10 cellular contexts compared by ENCODE assay signal in the genomic region with DNA sequence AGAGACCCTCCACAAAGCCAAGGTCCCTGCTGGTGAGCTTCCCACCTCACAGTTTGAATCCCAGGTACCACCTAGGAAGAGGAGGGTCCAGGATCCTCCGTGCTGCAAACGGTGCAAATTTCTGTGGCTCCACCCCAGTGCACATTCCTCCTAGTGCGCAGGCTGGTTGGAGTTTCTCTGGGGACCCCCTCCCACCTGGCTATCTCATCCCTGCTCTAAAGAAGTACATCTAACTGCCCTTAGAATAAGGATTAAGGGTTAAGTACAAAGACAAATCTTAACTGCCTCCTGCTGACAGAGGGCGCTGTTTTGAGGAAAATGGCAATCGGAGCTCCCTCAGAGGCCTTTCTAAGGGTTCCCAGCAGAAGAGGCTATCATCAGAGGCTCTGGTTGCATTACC.
DNase-seq lines count a peak whose midpoint lies in the region; ATAC-seq, FAIRE-seq and TF ChIP-seq lines count a peak whose summit lies in the region.
"Had no signal": no experiment of that assay in that cellular context is flagged by ENCODE, and none has a peak within 500 bp of the region (broad histone marks: within the 10 kb centered on the region; RNA-seq: fewer than 3 reads in every experiment).

No MANE protein-coding gene starts in this region.

- TF ChIP-seq CTCF in 22Rv1 (IDR thresholded peaks at IDR 0.05) = peak; percentile 71
- peak; percentile 19 to 67 (median 61) for TF ChIP-seq CTCF in H1 (IDR thresholded peaks at IDR 0.05; ENCODE audit: control extremely low read depth in 1 of 3, insufficient read depth in 1 of 3, low read depth in 1 of 3, low read length in 3 of 3)

- POLR2A ChIA-PET in H1 (lab: Charles Lee; ENCODE audit: partially characterized antibody) = no interaction called here

- no peak overlapping the region for H3K23ac ChIP-seq in H1 (ENCODE audit: insufficient read length)

- no peak overlapping the region for H3K4ac ChIP-seq in H1 (replicated peaks; ENCODE audit: insufficient read length, low read depth, low read length)

- DNase-seq in KBM-7 (peak; percentile 14), H1 (ENCODE audit: low read depth in 1 of 2, low spot score in 2 of 2) (peak; percentile 54 to 84), frontal cortex (ENCODE audit: low spot score in 2 of 2) (no peak), NCI-H524 (lab: John Stamatoyannopoulos, UW) (no peak), NCI-H2227 (lab: John Stamatoyannopoulos, UW; ENCODE audit: unreplicated experiment) (no peak)
- no peak for DNase-seq in activated CD4-positive, CD25-positive, alpha-beta regulatory T cell (lab: John Stamatoyannopoulos, UW)
- DNase-seq: NCI-H1092 treated with DMSO at 0.1 percent for 48 hours had no signal

- no peak overlapping the region for H2BK120ac ChIP-seq in H1 (replicated peaks; ENCODE audit: low read depth, low read length)

- no peak overlapping the region for H2BK12ac ChIP-seq in H1 (ENCODE audit: low read depth, low read length)

- H3K27ac ChIP-seq in 22Rv1 = no peak overlapping the region
- no peak overlapping the region for H3K27ac ChIP-seq in H1 (ENCODE audit: low read depth, low read length)
- H3K27ac ChIP-seq: pancreas had no signal

- no peaks in the 10 kb centered on the region for H3K36me3 ChIP-seq in H1 (ENCODE audit: control insufficient read depth in 2 of 4, insufficient read depth in 4 of 4, low read length in 3 of 4)
- H3K36me3 ChIP-seq: pancreas had no signal

- TF ChIP-seq EP300 in H1 (IDR thresholded peaks at IDR 0.05; ENCODE audit: borderline replicate concordance in 1 of 2, low read depth in 2 of 2, low read length in 2 of 2) = no peak

- no peak overlapping the region for H3K4me2 ChIP-seq in H1 (ENCODE audit: insufficient read depth in 1 of 2, low read depth in 2 of 2, low read length in 2 of 2)

- H2AFZ ChIP-seq in H1 (ENCODE audit: low read length) = 0 out of 2 replicates have a peak overlapping the region, but pooled peaks have one; percentile 63

- no peak overlapping the region for H3K56ac ChIP-seq in H1 (replicated peaks; ENCODE audit: insufficient read length, low read depth, low read length)

- H4K8ac ChIP-seq in H1 (ENCODE audit: extremely low read depth, insufficient read depth, low read length) = no peak overlapping the region

- H3K79me1 ChIP-seq in H1 (ENCODE audit: low read depth, low read length) = no peaks in the 10 kb centered on the region

- H2BK20ac ChIP-seq in H1 (ENCODE audit: low read length) = no peak overlapping the region

- no peak overlapping the region for H3K14ac ChIP-seq in H1 (ENCODE audit: insufficient read length)

- H2AK5ac ChIP-seq in H1 (ENCODE audit: low read depth, low read length) = no peak overlapping the region

- no peak overlapping the region for H3K9ac ChIP-seq in H1 (replicated peaks in 1 of 4; ENCODE audit: extremely low read depth in 1 of 4, low read depth in 3 of 4, low read length in 3 of 4)

- CTCF ChIA-PET in H1 (lab: Charles Lee; ENCODE audit: partially characterized antibody) = interaction anchor here (0.6 to 2.8 kb wide), 39 partner anchors 8 to 1821 kb away, joined by 3 to 30 read pairs (median 3); a partner anchor contains a TSS

- no peak overlapping the region for H2BK5ac ChIP-seq in H1 (ENCODE audit: low read depth, low read length)

- FAIRE-seq in H1 (lab: Jason Lieb, UNC) (peak; percentile 78), frontal cortex (lab: Jason Lieb, UNC) (no peak)
- FAIRE-seq: pancreas had no signal

- WGBS in H1 (ENCODE audit: extremely low coverage in 1 of 2, insufficient coverage in 1 of 2, insufficient read length in 1 of 2, insufficient replicate concordance in 2 of 2, low coverage in 1 of 2, low lambda C conversion rate in 2 of 2, missing lambda C conversion rate in 1 of 2), 2 experiments = 36% methylated on average over 4 of the region's 5 CpGs; no CpG with 5 or more reads in 1 of the 2 experiments

- no peak overlapping the region for H3K4me3 ChIP-seq in H1 (ENCODE audit: extremely low read depth in 1 of 4, insufficient read depth in 2 of 4, low read depth in 3 of 4, low read length in 4 of 4)
- H3K4me3 ChIP-seq: pancreas had no signal

- no peak overlapping the region for H2BK15ac ChIP-seq in H1 (ENCODE audit: low read length)

- in situ Hi-C loops in KBM-7 (cut with MboI; ENCODE audit: low pct_unique_long_range_greater_than_20kb, low sequenced_read_pairs) = no loop called here

- H3K79me2 ChIP-seq in H1 (ENCODE audit: control insufficient read depth in 1 of 2, insufficient read depth in 2 of 2, low read length in 2 of 2) = no peaks in the 10 kb centered on the region

- H3K27me3 ChIP-seq in H1 (replicated peaks in 1 of 4; ENCODE audit: control insufficient read depth in 3 of 4, extremely low read depth in 1 of 4, insufficient read depth in 3 of 4, low read length in 3 of 4) = no peaks in the 10 kb centered on the region
- H3K27me3 ChIP-seq: pancreas had no signal

- H3K9me3 ChIP-seq in H1 (ENCODE audit: insufficient read depth in 2 of 2, low read depth in 1 of 2, low read length in 1 of 2) = no peaks in the 10 kb centered on the region
- H3K9me3 ChIP-seq: pancreas had no signal

- TF ChIP-seq POLR2A in H1 (IDR thresholded peaks at IDR 0.05; ENCODE audit: control extremely low read depth in 1 of 2, low read depth in 2 of 2, low read length in 2 of 2) = no peak

- peak; percentile 45 to 59 for TF ChIP-seq RAD21 in H1 (IDR thresholded peaks at IDR 0.05 in 1 of 2, conservative IDR thresholded peaks at IDR 0.05 in 1 of 2; ENCODE audit: low read depth in 2 of 2, low read length in 2 of 2)

- H3K18ac ChIP-seq in H1 (ENCODE audit: extremely low read depth, low read length) = no peak overlapping the region; the same call in 1 of the 2 replicates

- H4K5ac ChIP-seq in H1 (ENCODE audit: insufficient read length, low read depth, low read length) = no peak overlapping the region

- no peak overlapping the region for H4K91ac ChIP-seq in H1 (replicated peaks; ENCODE audit: insufficient read length, low read length)

- H3K4me1 ChIP-seq in H1 (replicated peaks in 1 of 4; ENCODE audit: control insufficient read depth in 3 of 4, insufficient read depth in 4 of 4, low read length in 3 of 4) = peaks cover 0 to 3% (median 0%) of the 10 kb centered on the region in 4 experiments; a peak in 1 of 7 replicates
- H3K4me1 ChIP-seq: pancreas had no signal

- no peaks in the 10 kb centered on the region for H4K20me1 ChIP-seq in H1 (replicated peaks in 1 of 2; ENCODE audit: control insufficient read depth in 1 of 2, insufficient read depth in 2 of 2, low read length in 2 of 2)

- H3K23me2 ChIP-seq in H1 (ENCODE audit: low read depth, low read length) = no peaks in the 10 kb centered on the region

- peak; percentile 69 for ATAC-seq in GM18867 (IDR thresholded peaks at IDR 0.05; ENCODE audit: unreplicated experiment)
- ATAC-seq: pancreas had no signal

TF ChIP-seq in H1, 55 proteins besides CTCF, POLR2A, EP300 and RAD21:
- TF ChIP-seq HDAC2 (IDR thresholded peaks at IDR 0.05; ENCODE audit: borderline replicate concordance in 1 of 2, low read depth in 2 of 2, low read length in 2 of 2) (0 out of 4 replicates have a peak, but pooled peaks of 1 of the 2 experiments have one; percentile 51), TAF1 (IDR thresholded peaks at IDR 0.05; ENCODE audit: low read depth, low read length) (no peak), SIN3A (conservative IDR thresholded peaks at IDR 0.05 in 1 of 2, IDR thresholded peaks at IDR 0.05 in 1 of 2; ENCODE audit: low read depth in 1 of 2, low read length in 2 of 2) (no peak), KDM1A (IDR thresholded peaks at IDR 0.05; ENCODE audit: borderline replicate concordance, low read length) (peak; percentile 69; the same call in 1 of the 2 replicates), RNF2 (IDR thresholded peaks at IDR 0.05; ENCODE audit: borderline replicate concordance, low read depth, low read length, missing control alignments, poor library complexity, severe bottlenecking) (no peak), NANOG (IDR thresholded peaks at IDR 0.05; ENCODE audit: insufficient read depth, low read depth, low read length, poor library complexity, severe bottlenecking) (peak; percentile 24)

Comparison
In these comparisons a context has a peak if more than half of its experiments do, and no peak if none do; other contexts are left out.
1. DNase-seq: peak in KBM-7 (single experiment) and H1 (2 of 2); none in frontal cortex (0 of 2), NCI-H524 (0 of 2), activated CD4-positive, CD25-positive, alpha-beta regulatory T cell (0 of 4) and NCI-H2227 (single experiment).